ENCODE assay signal across 8 cellular contexts in the genomic region with DNA sequence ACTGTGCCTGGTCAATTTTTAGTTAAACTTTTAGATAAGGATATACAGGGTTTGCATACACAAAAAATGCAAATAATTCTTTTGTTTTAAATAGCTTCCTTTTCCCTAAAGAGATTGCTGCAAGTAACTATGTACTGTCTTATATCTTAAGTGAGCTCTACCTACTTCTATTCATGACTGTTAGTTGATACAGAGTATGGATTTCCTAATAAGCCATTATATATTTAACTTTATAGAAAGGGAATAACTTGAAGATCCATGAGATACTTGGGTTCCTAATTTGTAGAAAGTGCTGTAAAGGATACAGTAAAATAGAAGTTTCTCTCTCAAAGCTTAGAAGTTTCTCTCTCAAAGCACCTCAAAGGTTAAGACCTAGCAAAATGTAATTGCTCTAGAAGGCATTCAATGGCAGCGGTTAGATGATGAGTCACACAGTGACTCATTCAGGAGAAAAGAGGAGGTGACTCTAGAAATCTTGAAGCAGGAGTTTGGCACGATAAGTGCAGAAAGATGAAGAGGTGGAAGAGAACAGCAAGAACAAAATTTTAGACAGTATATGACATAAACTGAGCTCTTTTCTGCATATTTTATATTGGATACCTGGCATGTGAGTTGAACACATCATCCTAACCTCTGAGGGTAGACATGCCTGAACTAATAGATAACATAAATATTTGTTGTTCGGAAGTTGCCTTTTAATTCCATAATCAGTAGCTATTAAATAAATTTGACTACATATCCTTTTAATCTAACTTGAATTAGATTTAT. TPM values are rescaled to one million over a fixed set of nuclear protein-coding genes. Genes with fewer than 3 reads are reported as not detected.
A peak's percentile ranks its signal among the peaks of the same experiment; 100 is the strongest.
DNase-seq lines count a peak whose midpoint lies in the region; ATAC-seq and TF ChIP-seq lines count a peak whose summit lies in the region.

No MANE protein-coding gene starts in this region.

- POLR2A ChIA-PET in BJ (lab: Charles Lee): interaction anchor here (2.2 kb wide), 1 partner anchor 9 kb away, joined by 7 read pairs; the partner anchor contains the start of genes BRIX1 and RAD1
- POLR2A ChIA-PET in activated CD4-positive, alpha-beta memory T cell treated with anti-CD3 and anti-CD28 coated beads for 36 hours (lab: Charles Lee): interaction anchor here (1.6 kb wide), 1 partner anchor 9 kb away, joined by 12 read pairs; the partner anchor contains the start of genes BRIX1 and RAD1

- peak overlapping the region; percentile 31 for H3K4me3 Mint-ChIP-seq in activated CD4-positive, alpha-beta memory T cell treated with anti-CD3 and anti-CD28 coated beads for 36 hours

- no peak overlapping the region for H3K4me3 ChIP-seq in BJ (ENCODE audit: low read depth, low read length)

- H3K27me3 ChIP-seq in BJ (ENCODE audit: control insufficient read depth, insufficient read depth, low read length): no peaks in the 10 kb centered on the region

- peaks cover 29% of the 10 kb centered on the region for H3K4me1 Mint-ChIP-seq in activated CD4-positive, alpha-beta memory T cell treated with anti-CD3 and anti-CD28 coated beads for 36 hours (ENCODE audit: low read depth)

- CTCF ChIA-PET in BJ (lab: Yijun Ruan, JAX): interaction anchor here (1.0 to 1.8 kb wide), 2 partner anchors 79 to 449 kb away, joined by 3 to 4 read pairs; no protein-coding TSS in a partner anchor
- CTCF ChIA-PET in activated CD4-positive, alpha-beta memory T cell treated with anti-CD3 and anti-CD28 coated beads for 36 hours (lab: Charles Lee): interaction anchor here (0.8 to 1.5 kb wide), 4 partner anchors 9 to 438 kb away, joined by 4 to 8 read pairs (median 4); partner anchors contain the start of genes BRIX1 and RAD1

- H3K27ac Mint-ChIP-seq in activated CD4-positive, alpha-beta memory T cell treated with anti-CD3 and anti-CD28 coated beads for 36 hours: peak overlapping the region; percentile 85

- ATAC-seq in GM19351 (IDR thresholded peaks at IDR 0.05; ENCODE audit: unreplicated experiment) (peak; percentile 76), HG03025 (IDR thresholded peaks at IDR 0.05; ENCODE audit: low FRiP score, unreplicated experiment) (no peak), GM21381 (IDR thresholded peaks at IDR 0.05; ENCODE audit: unreplicated experiment) (no peak)

- no peaks in the 10 kb centered on the region for H3K27me3 Mint-ChIP-seq in activated CD4-positive, alpha-beta memory T cell treated with anti-CD3 and anti-CD28 coated beads for 36 hours

- peaks cover 4% of the 10 kb centered on the region for H3K36me3 ChIP-seq in BJ (ENCODE audit: control insufficient read depth, insufficient read depth, low read length)

- DNase-seq in BJ (ENCODE audit: low read depth) (peak; percentile 56), HT1080 (ENCODE audit: low read depth) (peak; percentile 91), iris pigment epithelial cell (ENCODE audit: low read depth) (peak; percentile 89), posterior cingulate gyrus (no peak)
- peak; percentile 42 for DNase-seq in activated CD4-positive, alpha-beta memory T cell treated with anti-CD3 and anti-CD28 coated beads for 36 hours

- H3K36me3 Mint-ChIP-seq in activated CD4-positive, alpha-beta memory T cell treated with anti-CD3 and anti-CD28 coated beads for 36 hours: peaks cover 39% of the 10 kb centered on the region

- H3K9me3 Mint-ChIP-seq in activated CD4-positive, alpha-beta memory T cell treated with anti-CD3 and anti-CD28 coated beads for 36 hours: no peaks in the 10 kb centered on the region

- intact Hi-C loops in activated CD4-positive, alpha-beta memory T cell treated with anti-CD3 and anti-CD28 coated beads for 36 hours (cut with micrococcal nuclease): loop anchor here (1.0 to 10.0 kb wide), 2 partner anchors 9 to 931 kb away; partner anchors contain the start of genes BRIX1, IL7R and RAD1
- intact Hi-C loops in posterior cingulate gyrus (cut with DNase I): no loop called here

- no peak for TF ChIP-seq CTCF in BJ (IDR thresholded peaks at IDR 0.05; ENCODE audit: insufficient read depth, low read depth, low read length)

RNA-seq across cellular contexts. Expression of gene DNAJC21, which starts 5.5 kb away (rescaled TPM):
- polyA plus RNA-seq in BJ (2011; rRNA removed): 7.5 and 19.6 TPM in 2 replicates
- polyA minus RNA-seq in BJ (2011; rRNA and poly(A)+ RNA removed): 6.6 and 8.9 TPM in 2 replicates
- 23.5 and 25.8 TPM in 2 replicates for total RNA-seq in HT1080 (2014; rRNA removed; shearing (Covaris generic))
- 29.2 and 44.1 TPM in 2 replicates for polyA plus RNA-seq in HT1080 (2015; cell fraction: cytosol; rRNA removed)
- 19.7 and 24.0 TPM in 2 replicates for polyA plus RNA-seq in HT1080 (2015; cell fraction: nucleus; rRNA removed)
- total RNA-seq in activated CD4-positive, alpha-beta memory T cell treated with anti-CD3 and anti-CD28 coated beads for 36 hours: 10 to 100 TPM; 60.3 to 62.3 TPM

RNA-seq across cellular contexts. Expression of gene BRIX1, which starts 8.4 kb away (rescaled TPM):
- polyA plus RNA-seq in BJ (2011; rRNA removed): 11.4 and 32.5 TPM in 2 replicates
- polyA minus RNA-seq in BJ (2011; rRNA and poly(A)+ RNA removed): 7.4 and 8.6 TPM in 2 replicates
- 90.4 and 108 TPM in 2 replicates for total RNA-seq in HT1080 (2014; rRNA removed; shearing (Covaris generic))
- polyA plus RNA-seq in HT1080 (2015; cell fraction: cytosol; rRNA removed): 72.1 and 87.4 TPM in 2 replicates
- 93.4 and 100 TPM in 2 replicates for polyA plus RNA-seq in HT1080 (2015; cell fraction: nucleus; rRNA removed)
- total RNA-seq in activated CD4-positive, alpha-beta memory T cell treated with anti-CD3 and anti-CD28 coated beads for 36 hours: 10 to 100 TPM; 67.4 to 71.4 TPM

RNA-seq across cellular contexts. Expression of gene RAD1, which starts 8.6 kb away (rescaled TPM):
- 57.2 and 65.3 TPM in 2 replicates for polyA plus RNA-seq in BJ (2011; rRNA removed)
- polyA minus RNA-seq in BJ (2011; rRNA and poly(A)+ RNA removed): 36.1 and 43.5 TPM in 2 replicates
- 79.0 and 113 TPM in 2 replicates for total RNA-seq in HT1080 (2014; rRNA removed; shearing (Covaris generic))
- 34.0 and 40.5 TPM in 2 replicates for polyA plus RNA-seq in HT1080 (2015; cell fraction: cytosol; rRNA removed)
- polyA plus RNA-seq in HT1080 (2015; cell fraction: nucleus; rRNA removed): 35.4 and 36.6 TPM in 2 replicates
- 10 to 100 TPM; 36.2 to 38.3 TPM for total RNA-seq in activated CD4-positive, alpha-beta memory T cell treated with anti-CD3 and anti-CD28 coated beads for 36 hours

Comparison
In these comparisons a context has a peak if more than half of its experiments do, and no peak if none do; other contexts are left out.
1. DNase-seq: peak in BJ (single experiment), HT1080 (single experiment), activated CD4-positive, alpha-beta memory T cell treated with anti-CD3 and anti-CD28 coated beads for 36 hours (single experiment) and iris pigment epithelial cell (single experiment); none in posterior cingulate gyrus (0 of 10).